Comparison of ENCODE assay signal across 8 cellular contexts in the genomic region with DNA sequence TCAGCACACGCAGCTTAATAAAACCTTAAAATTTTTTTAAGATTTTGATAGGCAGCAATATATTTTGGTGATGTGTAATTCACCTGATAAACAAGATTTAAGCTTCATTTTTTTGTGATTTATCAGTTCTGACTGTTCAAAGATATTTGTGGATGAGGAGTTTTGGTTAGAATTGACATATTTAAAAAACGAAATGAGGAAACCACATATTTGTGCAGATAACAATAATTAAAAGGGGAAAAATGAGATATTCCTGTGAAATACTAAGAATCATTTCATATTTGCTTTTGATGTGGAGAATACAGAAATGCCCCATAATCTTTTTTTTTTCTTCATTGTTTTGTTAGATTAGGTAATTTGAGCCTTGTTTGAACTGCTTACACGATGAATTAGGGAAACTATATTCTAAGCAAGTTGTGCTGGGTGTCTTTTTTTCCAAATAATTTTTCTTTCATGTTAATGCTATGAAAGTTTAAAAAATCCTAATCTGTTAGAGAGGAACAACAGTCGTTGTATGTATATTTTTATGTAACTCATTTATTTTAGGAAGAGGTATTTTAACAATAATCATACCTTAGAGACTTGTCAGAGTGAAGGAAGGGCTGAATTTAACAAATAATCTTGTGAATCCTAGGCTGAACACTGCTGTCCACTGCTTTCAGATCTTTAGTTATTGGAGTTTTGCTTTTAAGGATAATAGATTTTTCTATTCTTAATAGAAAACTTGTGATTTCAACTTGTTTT. TPM values are rescaled to one million over a fixed set of nuclear protein-coding genes. Genes with fewer than 3 reads are reported as not detected.
DNase-seq lines count a peak whose midpoint lies in the region; ATAC-seq, FAIRE-seq and TF ChIP-seq lines count a peak whose summit lies in the region.

No MANE protein-coding gene starts in this region.

- FAIRE-seq in frontal cortex (lab: Jason Lieb, UNC) = peak; percentile 3

- no peak for ATAC-seq in stimulated activated naive B cell treated with anti-CD40 and anti-IgM and Interleukin-4, amounts not matched to agents 10 μg/mL and 1 μg/mL and 100 μg/mL, for 72 hours (replicated peaks)
- no peak for ATAC-seq in GM19455 (IDR thresholded peaks at IDR 0.05; ENCODE audit: unreplicated experiment)

- peaks cover 10 to 16% of the 10 kb centered on the region in 2 donors for H3K36me3 Mint-ChIP-seq in stimulated activated naive B cell treated with anti-CD40 and anti-IgM and Interleukin-4, amounts not matched to agents 10 μg/mL and 1 μg/mL and 100 μg/mL, for 72 hours

- no peaks in the 10 kb centered on the region for H3K27me3 Mint-ChIP-seq in stimulated activated naive B cell treated with anti-CD40 and anti-IgM and Interleukin-4, amounts not matched to agents 10 μg/mL and 1 μg/mL and 100 μg/mL, for 72 hours

- no peaks in the 10 kb centered on the region for H3K27me3 ChIP-seq in WERI-Rb-1 (ENCODE audit: insufficient read depth, low read depth, severe bottlenecking)

- DNase-seq in NCI-H2227 treated with DMSO at 0.1 percent for 48 hours (lab: John Stamatoyannopoulos, UW) (peak; percentile 20), NCI-H2227 (lab: John Stamatoyannopoulos, UW; ENCODE audit: unreplicated experiment) (no peak), WERI-Rb-1 (no peak), frontal cortex (ENCODE audit: low spot score in 2 of 2) (no peak), DMS153 (lab: John Stamatoyannopoulos, UW) (no peak), OCI-M2 (lab: John Stamatoyannopoulos, UW; ENCODE audit: unreplicated experiment) (no peak)
- no peak for DNase-seq in stimulated activated naive B cell treated with anti-CD40 and anti-IgM and Interleukin-4, amounts not matched to agents 10 μg/mL and 1 μg/mL and 100 μg/mL, for 72 hours

- H3K4me3 Mint-ChIP-seq in stimulated activated naive B cell treated with anti-CD40 and anti-IgM and Interleukin-4, amounts not matched to agents 10 μg/mL and 1 μg/mL and 100 μg/mL, for 72 hours = peak overlapping the region; percentile 87 to 96

- peaks cover 22 to 46% of the 10 kb centered on the region in 2 donors for H3K4me1 Mint-ChIP-seq in stimulated activated naive B cell treated with anti-CD40 and anti-IgM and Interleukin-4, amounts not matched to agents 10 μg/mL and 1 μg/mL and 100 μg/mL, for 72 hours

- no peak overlapping the region for H3K27ac ChIP-seq in WERI-Rb-1

- TF ChIP-seq CTCF in WERI-Rb-1 (IDR thresholded peaks at IDR 0.05; ENCODE audit: low read depth, low read length) = no peak

- peaks cover 12% of the 10 kb centered on the region for H3K36me3 ChIP-seq in WERI-Rb-1

- peak overlapping the region; percentile 84 for H3K27ac Mint-ChIP-seq in stimulated activated naive B cell treated with anti-CD40 and anti-IgM and Interleukin-4, amounts not matched to agents 10 μg/mL and 1 μg/mL and 100 μg/mL, for 72 hours

- no peaks in the 10 kb centered on the region for H3K9me3 Mint-ChIP-seq in stimulated activated naive B cell treated with anti-CD40 and anti-IgM and Interleukin-4, amounts not matched to agents 10 μg/mL and 1 μg/mL and 100 μg/mL, for 72 hours

- peak overlapping the region; percentile 60; the same call in 1 of the 2 replicates for H3K4me3 ChIP-seq in WERI-Rb-1 (ENCODE audit: low read depth, low read length)

- no peaks in the 10 kb centered on the region for H3K9me3 ChIP-seq in WERI-Rb-1 (ENCODE audit: severe bottlenecking)

RNA-seq across cellular contexts. Expression of a gene that starts 4.0 kb away (rescaled TPM):
- total RNA-seq in frontal cortex = 59.9 TPM
